In the genomic region with DNA sequence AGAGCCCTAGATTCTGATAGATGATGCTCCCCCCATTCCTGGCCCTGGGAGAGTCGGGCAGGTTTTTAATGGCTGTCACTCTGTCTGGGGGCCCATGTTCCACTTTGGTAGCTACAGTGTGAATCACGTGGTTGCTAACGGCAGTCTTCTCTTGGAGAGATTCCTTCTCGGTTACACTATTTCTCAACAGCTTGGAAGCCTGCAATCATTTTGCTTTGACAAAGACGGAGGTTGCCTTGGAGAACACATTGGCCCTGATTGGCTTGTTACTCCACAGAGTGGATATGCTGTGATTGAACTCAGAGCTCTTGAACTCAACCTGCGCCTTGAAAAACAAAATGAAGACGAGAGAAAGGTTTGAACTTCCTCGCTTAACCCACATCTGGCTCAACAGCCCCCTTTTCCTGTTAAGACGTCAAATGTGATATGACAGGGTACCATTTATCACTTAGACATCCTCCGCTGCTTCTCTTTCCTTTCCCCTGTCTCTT, we compare ENCODE assay signal across 14 cellular contexts.
DNase-seq lines count a peak whose midpoint lies in the region; ATAC-seq and TF ChIP-seq lines count a peak whose summit lies in the region.
"Had no signal": no experiment of that assay in that cellular context is flagged by ENCODE, and none has a peak within 500 bp of the region (broad histone marks: within the 10 kb centered on the region; RNA-seq: fewer than 3 reads in every experiment).

No MANE protein-coding gene starts in this region.

- H2AK5ac ChIP-seq in H9 (ENCODE audit: insufficient read length, low read length) = no peak overlapping the region

- H3K27ac ChIP-seq in H9 (ENCODE audit: insufficient read length, low read depth, low read length) = no peak overlapping the region
- H3K27ac ChIP-seq in naive thymus-derived CD4-positive, alpha-beta T cell (ENCODE audit: low read depth, low read length) = no peak overlapping the region
- no peak overlapping the region for H3K27ac ChIP-seq in testis
- H3K27ac ChIP-seq: brain microvascular endothelial cell had no signal

- H3K27me3 ChIP-seq in H9 (ENCODE audit: insufficient read depth, low read length) (no peaks in the 10 kb centered on the region), testis (no peaks in the 10 kb centered on the region)
- no peaks in the 10 kb centered on the region for H3K27me3 ChIP-seq in naive thymus-derived CD4-positive, alpha-beta T cell (ENCODE audit: control insufficient read depth in 2 of 2, insufficient read depth in 2 of 2, low read length in 2 of 2)
- H3K27me3 ChIP-seq: brain microvascular endothelial cell had no signal

- no peak overlapping the region for H4K91ac ChIP-seq in H9 (ENCODE audit: insufficient read length, low read depth, low read length)

- no peaks in the 10 kb centered on the region for H3K9me3 ChIP-seq in H9 (ENCODE audit: control insufficient read depth, low read depth, low read length)
- no peaks in the 10 kb centered on the region for H3K9me3 ChIP-seq in naive thymus-derived CD4-positive, alpha-beta T cell (ENCODE audit: control insufficient read depth in 2 of 3, low read length in 3 of 3)
- H3K9me3 ChIP-seq in testis = no peaks in the 10 kb centered on the region

- H3K23ac ChIP-seq in H9 (ENCODE audit: insufficient read length, low read depth, low read length) = no peak overlapping the region

- ATAC-seq in naive thymus-derived CD4-positive, alpha-beta T cell = peak; percentile 59
- ATAC-seq in HG02623 (IDR thresholded peaks at IDR 0.05; ENCODE audit: unreplicated experiment) = no peak

- POLR2A ChIA-PET in naive thymus-derived CD4-positive, alpha-beta T cell (lab: Charles Lee) = no interaction called here

- H3K4me1 ChIP-seq in H9 (ENCODE audit: insufficient read depth, low read length) = no peaks in the 10 kb centered on the region
- H3K4me1 ChIP-seq in naive thymus-derived CD4-positive, alpha-beta T cell (ENCODE audit: control insufficient read depth in 2 of 2, insufficient read depth in 2 of 2, low read length in 2 of 2) = peaks cover 14 to 31% of the 10 kb centered on the region in 2 donors
- no peaks in the 10 kb centered on the region for H3K4me1 ChIP-seq in testis

- no peak overlapping the region for H3K14ac ChIP-seq in H9 (ENCODE audit: insufficient read depth, low read length)

- intact Hi-C loops in naive thymus-derived CD4-positive, alpha-beta T cell (cut with micrococcal nuclease) = loop anchor here in 1 of 2 donors (10.0 kb wide), 1 partner anchor 107 kb away; no protein-coding TSS in a partner anchor
- intact Hi-C loops in Calu3 (cut with micrococcal nuclease; ENCODE audit: unreplicated experiment) (no loop called here), testis (cut with DNase I; ENCODE audit: low total_unique reads) (no loop called here)

- no peaks in the 10 kb centered on the region for H3K23me2 ChIP-seq in H9 (ENCODE audit: insufficient read length, low read depth, low read length, poor library complexity, severe bottlenecking)

- H2BK120ac ChIP-seq in H9 (ENCODE audit: low read depth, low read length, poor library complexity, severe bottlenecking) = no peak overlapping the region

- H4K8ac ChIP-seq in H9 (replicated peaks; ENCODE audit: insufficient read length, low read depth, low read length) = no peak overlapping the region

- no peak overlapping the region for H2BK12ac ChIP-seq in H9 (ENCODE audit: insufficient read length, low read depth, low read length)

- no peak overlapping the region for H3K56ac ChIP-seq in H9 (ENCODE audit: insufficient read length, low read depth, low read length)

- no peak overlapping the region for H3K27ac Mint-ChIP-seq in H9
- H3K27ac Mint-ChIP-seq in naive thymus-derived CD4-positive, alpha-beta T cell = peak overlapping the region in 5 of 9 donors; percentile 17 to 61 (median 20)
- no peak overlapping the region for H3K27ac Mint-ChIP-seq in Calu3 (ENCODE audit: unreplicated experiment)
- H3K27ac Mint-ChIP-seq: activated T-helper 1 cell treated with anti-CD3 and anti-CD28 coated beads, Interleukin-12 subunit alpha, Interleukin-12 subunit beta, Interleukin-2, Interleukin-4 antibody, amounts not matched to agents 30 ng/mL and 10 ng/mL and 1 ng/mL, durations not matched to agents 14 hours and 24 hours and 36 hours; stimulated activated naive B cell treated with anti-CD40 and anti-IgM and Interleukin-4, amounts not matched to agents 10 μg/mL and 1 μg/mL and 100 μg/mL, for 72 hours had no signal

- no peak overlapping the region for H2BK20ac ChIP-seq in H9 (ENCODE audit: low read depth, low read length, poor library complexity, severe bottlenecking)

- no peak overlapping the region for H3K4ac ChIP-seq in H9 (ENCODE audit: low read depth, low read length)

- no peak for TF ChIP-seq POLR2A in testis (IDR thresholded peaks at IDR 0.05)

- H3K9me3 Mint-ChIP-seq in H9 (peaks cover 12 to 16% of the 10 kb centered on the region in 2 experiments), Calu3 (ENCODE audit: low read depth, unreplicated experiment) (peaks cover 6% of the 10 kb centered on the region)
- peaks cover 0 to 16% (median 0%) of the 10 kb centered on the region in 11 donors for H3K9me3 Mint-ChIP-seq in naive thymus-derived CD4-positive, alpha-beta T cell

- no CpG with 5 or more reads among the region's 10 CpGs for WGBS in H9 (ENCODE audit: extremely low coverage, insufficient read length, low lambda C conversion rate)
- WGBS in testis, 2 donors = 60 to 63% methylated on average over 10 of the region's 10 CpGs

- TF ChIP-seq CTCF in H9 (conservative IDR thresholded peaks at IDR 0.05) (no peak), choroid plexus epithelial cell (conservative IDR thresholded peaks at IDR 0.05; ENCODE audit: low read depth, low read length) (no peak), Calu3 (IDR thresholded peaks at IDR 0.05; ENCODE audit: unreplicated experiment) (no peak), testis (IDR thresholded peaks at IDR 0.05) (no peak)

- no peak overlapping the region for H3T11ph ChIP-seq in H9 (ENCODE audit: low read length)

- H3K36me3 Mint-ChIP-seq in H9 (ENCODE audit: insufficient read depth in 1 of 3, low read depth in 3 of 3) = peaks cover 5 to 13% (median 7%) of the 10 kb centered on the region in 3 experiments
- H3K36me3 Mint-ChIP-seq in naive thymus-derived CD4-positive, alpha-beta T cell = peaks cover 0 to 7% (median 0%) of the 10 kb centered on the region in 5 donors
- H3K36me3 Mint-ChIP-seq in Calu3 (ENCODE audit: insufficient read depth, unreplicated experiment) = no peaks in the 10 kb centered on the region
- H3K36me3 Mint-ChIP-seq: stimulated activated naive B cell treated with anti-CD40 and anti-IgM and Interleukin-4, amounts not matched to agents 10 μg/mL and 1 μg/mL and 100 μg/mL, for 72 hours had no signal

- no peaks in the 10 kb centered on the region for H3K79me2 ChIP-seq in H9 (ENCODE audit: insufficient read depth, low read length)

- H3K4me2 ChIP-seq in H9 (ENCODE audit: insufficient read depth, insufficient read length, low read length) = no peak overlapping the region

- H3K27me3 Mint-ChIP-seq in H9 (ENCODE audit: low read depth) (peaks cover 3% of the 10 kb centered on the region; the same call in 1 of the 2 replicates), Calu3 (ENCODE audit: unreplicated experiment) (no peaks in the 10 kb centered on the region)
- H3K27me3 Mint-ChIP-seq in naive thymus-derived CD4-positive, alpha-beta T cell = peaks cover 0 to 7% (median 3%) of the 10 kb centered on the region in 5 donors

- H3K36me3 ChIP-seq in naive thymus-derived CD4-positive, alpha-beta T cell (ENCODE audit: control insufficient read depth in 2 of 3, insufficient read depth in 3 of 3, low read length in 3 of 3) = no peaks in the 10 kb centered on the region
- H3K36me3 ChIP-seq in testis (ENCODE audit: low read depth, missing control alignments) = no peaks in the 10 kb centered on the region
- H3K36me3 ChIP-seq: brain microvascular endothelial cell, esophagus squamous epithelium had no signal

- H2BK15ac ChIP-seq in H9 (ENCODE audit: low read depth, low read length) = no peak overlapping the region

- H4K20me1 ChIP-seq in H9 (ENCODE audit: control insufficient read depth, insufficient read depth, insufficient read length) = no peaks in the 10 kb centered on the region

- no peak overlapping the region for H3K18ac ChIP-seq in H9 (ENCODE audit: insufficient read length, low read depth, low read length)

- H3K9ac ChIP-seq in H9 (ENCODE audit: extremely low read depth, insufficient read length, low read length) = no peak overlapping the region

- no peak overlapping the region for H3K4me3 Mint-ChIP-seq in H9
- peak overlapping the region; percentile 25 to 81 (median 72) for H3K4me3 Mint-ChIP-seq in naive thymus-derived CD4-positive, alpha-beta T cell
- no peak overlapping the region for H3K4me3 Mint-ChIP-seq in Calu3 (ENCODE audit: low read depth, unreplicated experiment)
- H3K4me3 Mint-ChIP-seq: activated T-helper 1 cell treated with anti-CD3 and anti-CD28 coated beads, Interleukin-12 subunit alpha, Interleukin-12 subunit beta, Interleukin-2, Interleukin-4 antibody, amounts not matched to agents 30 ng/mL and 10 ng/mL and 1 ng/mL, durations not matched to agents 14 hours and 24 hours and 36 hours had no signal

- H3K4me1 Mint-ChIP-seq in H9 (peaks cover 0 to 7% of the 10 kb centered on the region in 2 experiments; a peak in 2 of 4 replicates), Calu3 (ENCODE audit: low read depth, unreplicated experiment) (no peaks in the 10 kb centered on the region)
- peaks cover 13 to 28% (median 25%) of the 10 kb centered on the region in 7 donors for H3K4me1 Mint-ChIP-seq in naive thymus-derived CD4-positive, alpha-beta T cell

- H3K79me1 ChIP-seq in H9 (ENCODE audit: insufficient read depth, low read depth, low read length, poor library complexity, severe bottlenecking) = no peaks in the 10 kb centered on the region

- H2BK5ac ChIP-seq in H9 (ENCODE audit: insufficient read length, low read length) = no peak overlapping the region

- no peak overlapping the region for H3K4me3 ChIP-seq in choroid plexus epithelial cell (ENCODE audit: low read depth, low read length)
- peak overlapping the region; percentile 27 for H3K4me3 ChIP-seq in naive thymus-derived CD4-positive, alpha-beta T cell (ENCODE audit: low read length)
- no peak overlapping the region for H3K4me3 ChIP-seq in testis
- H3K4me3 ChIP-seq: esophagus squamous epithelium had no signal

- DNase-seq in Ammon's horn (ENCODE audit: low spot score) (peak; percentile 33), H9 (no peak), choroid plexus epithelial cell (ENCODE audit: low read depth) (peak; percentile 34), Calu3 (no peak), epidermal melanocyte (ENCODE audit: insufficient read length, low spot score) (no peak), testis (no peak)
- DNase-seq in naive thymus-derived CD4-positive, alpha-beta T cell = peak in 4 of 9 donors; percentile 25 to 38 (median 27)
- DNase-seq: brain microvascular endothelial cell; esophagus squamous epithelium; NCI-H2171 treated with DMSO at 0.1 percent for 48 hours; stimulated activated CD4-positive, alpha-beta T cell treated with anti-CD3 and anti-CD28 coated beads, Interleukin-1b, Interleukin-23, amount 100 ng/mL, for 48 hours; stimulated activated naive B cell treated with anti-CD40 and anti-IgM and Interleukin-4, amounts not matched to agents 10 μg/mL and 1 μg/mL and 100 μg/mL, for 72 hours had no signal

- CTCF ChIA-PET in naive thymus-derived CD4-positive, alpha-beta T cell (lab: Charles Lee) = no interaction called here
- CTCF ChIA-PET in Calu3 (lab: Charles Lee) = interaction anchor here (1.7 kb wide), 1 partner anchor 19 kb away, joined by 3 read pairs; no protein-coding TSS in a partner anchor

- no TSS peak for BruUV-seq in Calu3 (replicated peaks; lab: Mats Ljungman, UMichigan)

- H2AFZ ChIP-seq in H9 (ENCODE audit: low read length) = peak overlapping the region; percentile 40

- H4K5ac ChIP-seq in H9 (ENCODE audit: insufficient read length, low read depth, low read length) = no peak overlapping the region

Comparison
In these comparisons a context has a peak if more than half of its experiments do, and no peak if none do; other contexts are left out.
1. DNase-seq: peak in Ammon's horn (single experiment) and choroid plexus epithelial cell (single experiment); none in H9 (single experiment), Calu3 (single experiment), epidermal melanocyte (single experiment) and testis (single experiment).
2. H3K27ac Mint-ChIP-seq: peak in naive thymus-derived CD4-positive, alpha-beta T cell (5 of 9); none in H9 (0 of 3) and Calu3 (single experiment).
3. H3K4me3 Mint-ChIP-seq: peak in naive thymus-derived CD4-positive, alpha-beta T cell (10 of 10); none in H9 (0 of 2) and Calu3 (single experiment).